ENCODE assay signal across 11 cellular contexts in genomic region chr9:94912700-94913249, GRCh38.
DNase-seq lines count a peak whose midpoint lies in the region; ATAC-seq and TF ChIP-seq lines count a peak whose summit lies in the region.
"Had no signal": no experiment of that assay in that cellular context is flagged by ENCODE, and none has a peak within 500 bp of the region (broad histone marks: within the 10 kb centered on the region; RNA-seq: fewer than 3 reads in every experiment).

No MANE protein-coding gene starts in this region.

- H3K4me3 ChIP-seq in ascending aorta (no peak overlapping the region), upper lobe of right lung (no peak overlapping the region)

- no peaks in the 10 kb centered on the region for H3K4me1 Mint-ChIP-seq in activated T-helper 1 cell treated with anti-CD3 and anti-CD28 coated beads, Interleukin-12 subunit alpha, Interleukin-12 subunit beta, Interleukin-2, Interleukin-4 antibody, amounts not matched to agents 30 ng/mL and 10 ng/mL and 1 ng/mL, durations not matched to agents 14 hours and 24 hours and 36 hours (ENCODE audit: low read depth)

- H3K9me3 Mint-ChIP-seq in activated T-helper 1 cell treated with anti-CD3 and anti-CD28 coated beads, Interleukin-12 subunit alpha, Interleukin-12 subunit beta, Interleukin-2, Interleukin-4 antibody, amounts not matched to agents 30 ng/mL and 10 ng/mL and 1 ng/mL, durations not matched to agents 14 hours and 24 hours and 36 hours, result no peaks in the 10 kb centered on the region
- H3K9me3 Mint-ChIP-seq: naive thymus-derived CD8-positive, alpha-beta T cell had no signal

- no peaks in the 10 kb centered on the region for H3K9me3 ChIP-seq in ascending aorta
- H3K9me3 ChIP-seq in upper lobe of right lung, result no peaks in the 10 kb centered on the region

- intact Hi-C loops in ascending aorta (cut with DNase I), result no loop called here
- intact Hi-C loops in upper lobe of right lung (cut with DNase I), result no loop called here
- intact Hi-C loops in activated T-helper 1 cell treated with anti-CD3 and anti-CD28 coated beads, Interleukin-12 subunit alpha, Interleukin-12 subunit beta, Interleukin-2, Interleukin-4 antibody, amounts not matched to agents 30 ng/mL and 10 ng/mL and 1 ng/mL, durations not matched to agents 14 hours and 24 hours and 36 hours (cut with micrococcal nuclease), result no loop called here

- H3K36me3 Mint-ChIP-seq in activated T-helper 1 cell treated with anti-CD3 and anti-CD28 coated beads, Interleukin-12 subunit alpha, Interleukin-12 subunit beta, Interleukin-2, Interleukin-4 antibody, amounts not matched to agents 30 ng/mL and 10 ng/mL and 1 ng/mL, durations not matched to agents 14 hours and 24 hours and 36 hours (ENCODE audit: low read depth), result no peaks in the 10 kb centered on the region
- H3K36me3 Mint-ChIP-seq: naive thymus-derived CD8-positive, alpha-beta T cell had no signal

- no peak overlapping the region for H3K4me3 Mint-ChIP-seq in activated T-helper 1 cell treated with anti-CD3 and anti-CD28 coated beads, Interleukin-12 subunit alpha, Interleukin-12 subunit beta, Interleukin-2, Interleukin-4 antibody, amounts not matched to agents 30 ng/mL and 10 ng/mL and 1 ng/mL, durations not matched to agents 14 hours and 24 hours and 36 hours
- H3K4me3 Mint-ChIP-seq: naive thymus-derived CD8-positive, alpha-beta T cell had no signal

- DNase-seq in NCI-H748 (lab: John Stamatoyannopoulos, UW; ENCODE audit: unreplicated experiment), result peak; percentile 56
- no peak for DNase-seq in NCI-H748 treated with DMSO at 0.1 percent for 48 hours (lab: John Stamatoyannopoulos, UW)
- peak in 1 of 2 donors; percentile 61 for DNase-seq in ascending aorta (ENCODE audit: low spot score in 2 of 2)
- DNase-seq in iPS-NIHi11 (ENCODE audit: low spot score), result peak; percentile 34
- no peak for DNase-seq in upper lobe of right lung
- DNase-seq in activated T-helper 1 cell treated with anti-CD3 and anti-CD28 coated beads, Interleukin-12 subunit alpha, Interleukin-12 subunit beta, Interleukin-2, Interleukin-4 antibody, amounts not matched to agents 30 ng/mL and 10 ng/mL and 1 ng/mL, durations not matched to agents 14 hours and 24 hours and 36 hours (ENCODE audit: low spot score), result no peak
- DNase-seq in GM10266 (ENCODE audit: extremely low spot score), result no peak
- DNase-seq in DMS79 treated with DMSO at 0.1 percent for 48 hours (lab: John Stamatoyannopoulos, UW), result no peak
- DNase-seq: AML-193; MV-4-11; naive thymus-derived CD8-positive, alpha-beta T cell had no signal

- no peaks in the 10 kb centered on the region for H3K27me3 Mint-ChIP-seq in activated T-helper 1 cell treated with anti-CD3 and anti-CD28 coated beads, Interleukin-12 subunit alpha, Interleukin-12 subunit beta, Interleukin-2, Interleukin-4 antibody, amounts not matched to agents 30 ng/mL and 10 ng/mL and 1 ng/mL, durations not matched to agents 14 hours and 24 hours and 36 hours (ENCODE audit: insufficient read depth)
- H3K27me3 Mint-ChIP-seq: naive thymus-derived CD8-positive, alpha-beta T cell had no signal

- TF ChIP-seq CTCF in ascending aorta (IDR thresholded peaks at IDR 0.05) (no peak), upper lobe of right lung (IDR thresholded peaks at IDR 0.05) (no peak), GM10266 (IDR thresholded peaks at IDR 0.05; ENCODE audit: control insufficient read depth, insufficient read depth, low read depth, missing control alignments) (no peak)

- peak overlapping the region; percentile 70 to 76 for H3K27ac ChIP-seq in ascending aorta
- peak overlapping the region; percentile 11 for H3K27ac ChIP-seq in upper lobe of right lung

- H3K36me3 ChIP-seq in ascending aorta (no peaks in the 10 kb centered on the region), upper lobe of right lung (no peaks in the 10 kb centered on the region)

- H3K27me3 ChIP-seq in ascending aorta, result no peaks in the 10 kb centered on the region
- no peaks in the 10 kb centered on the region for H3K27me3 ChIP-seq in upper lobe of right lung

- H3K4me1 ChIP-seq in ascending aorta (peaks cover 8 to 31% of the 10 kb centered on the region in 2 donors), upper lobe of right lung (peaks cover 16% of the 10 kb centered on the region)

- peak; percentile 7 for ATAC-seq in upper lobe of right lung
- ATAC-seq: naive thymus-derived CD8-positive, alpha-beta T cell had no signal

- no peak overlapping the region for H3K27ac Mint-ChIP-seq in activated T-helper 1 cell treated with anti-CD3 and anti-CD28 coated beads, Interleukin-12 subunit alpha, Interleukin-12 subunit beta, Interleukin-2, Interleukin-4 antibody, amounts not matched to agents 30 ng/mL and 10 ng/mL and 1 ng/mL, durations not matched to agents 14 hours and 24 hours and 36 hours

Comparison
In these comparisons a context has a peak if more than half of its experiments do, and no peak if none do; other contexts are left out.
1. DNase-seq: peak in NCI-H748 (single experiment) and iPS-NIHi11 (single experiment); none in NCI-H748 treated with DMSO at 0.1 percent for 48 hours (single experiment), upper lobe of right lung (single experiment), activated T-helper 1 cell treated with anti-CD3 and anti-CD28 coated beads, Interleukin-12 subunit alpha, Interleukin-12 subunit beta, Interleukin-2, Interleukin-4 antibody, amounts not matched to agents 30 ng/mL and 10 ng/mL and 1 ng/mL, durations not matched to agents 14 hours and 24 hours and 36 hours (single experiment), GM10266 (single experiment) and DMS79 treated with DMSO at 0.1 percent for 48 hours (single experiment).